30 cellular contexts compared by ENCODE assay signal in the genomic region with DNA sequence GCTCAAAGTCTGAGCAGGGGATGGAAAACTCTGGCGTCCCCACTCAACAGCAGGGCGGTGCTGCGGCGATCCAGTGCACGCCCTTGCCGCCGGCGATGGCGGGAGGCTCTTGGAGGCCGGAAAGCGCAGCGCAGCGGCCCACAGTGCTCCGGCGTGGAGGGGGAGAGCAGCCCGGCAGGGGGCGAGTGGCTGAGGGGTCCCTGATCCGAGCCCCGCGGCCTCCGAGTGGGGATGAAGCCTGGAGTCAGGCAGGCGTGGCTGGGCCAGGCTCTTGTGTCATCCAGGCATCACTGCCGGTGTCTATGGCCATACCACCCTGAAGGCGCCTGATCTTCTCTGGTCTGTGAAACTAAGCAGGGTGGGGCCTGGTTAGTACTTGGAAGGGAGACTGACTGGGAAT.
"Had no signal": no experiment of that assay in that cellular context is flagged by ENCODE, and none has a peak within 500 bp of the region (broad histone marks: within the 10 kb centered on the region; RNA-seq: fewer than 3 reads in every experiment).

No MANE protein-coding gene starts in this region.

- H3K9me3 Mint-ChIP-seq: stimulated activated naive CD8-positive, alpha-beta T cell treated with anti-CD3 and anti-CD28 coated beads, Interleukin-15, Interleukin-2, amounts not matched to agents 100 ng/mL and 50 ng/mL, for 24 hours had no signal

- H3K4me3 Mint-ChIP-seq: immature natural killer cell; mesothelial cell of epicardium; natural killer cell; nephron progenitor cell; neural progenitor cell; stimulated activated naive CD8-positive, alpha-beta T cell treated with anti-CD3 and anti-CD28 coated beads, Interleukin-15, Interleukin-2, amounts not matched to agents 100 ng/mL and 50 ng/mL, for 24 hours had no signal

- ATAC-seq: left colon, left lung, lower lobe of right lung, natural killer cell, pancreas, sciatic nerve, upper lobe of right lung had no signal

- H3K36me3 Mint-ChIP-seq: immature natural killer cell, natural killer cell had no signal

- H3K36me3 ChIP-seq: left lung, lower lobe of right lung, neural progenitor cell, pancreas, prostate gland, suprapubic skin, thoracic aorta, tibial artery, upper lobe of right lung had no signal

- H3K4me3 ChIP-seq: left lung, lower lobe of right lung, neural progenitor cell, pancreas, prostate gland, skin epidermis, suprapubic skin, thoracic aorta, tibial artery, upper lobe of right lung had no signal

- H3K27me3 ChIP-seq: left lung, neural progenitor cell, pancreas, suprapubic skin, tibial artery, upper lobe of right lung had no signal

- DNase-seq: hypothalamus; immature natural killer cell; kidney; left colon; left lung; lower lobe of right lung; mammary epithelial cell; mesenchymal stem cell; natural killer cell; nephron progenitor cell; pancreas; retina; right cardiac atrium; stimulated activated CD4-positive, alpha-beta T cell treated with anti-CD3 and anti-CD28 coated beads, Interleukin-12 subunit alpha, Interleukin-12 subunit beta, amount 100 ng/mL, for 4 hours; stimulated activated CD4-positive, alpha-beta T cell treated with anti-CD3 and anti-CD28 coated beads, Interleukin-15, amount 100 ng/mL, for 24 hours; stimulated activated CD4-positive, alpha-beta T cell treated with anti-CD3 and anti-CD28 coated beads, Interleukin-2, amount 100 ng/mL, for 24 hours; stimulated activated CD4-positive, alpha-beta T cell treated with anti-CD3 and anti-CD28 coated beads, Interleukin-4, amount 100 ng/mL, for 1 hour; tibial artery; trophoblast cell; upper lobe of right lung had no signal

- H3K4me1 Mint-ChIP-seq: immature natural killer cell, mesothelial cell of epicardium, natural killer cell, nephron progenitor cell, neural progenitor cell had no signal

- H3K27me3 Mint-ChIP-seq: naive B cell; stimulated activated naive B cell treated with anti-CD40 and anti-IgM and Interleukin-4, amounts not matched to agents 10 μg/mL and 1 μg/mL and 100 μg/mL, for 72 hours; stimulated activated naive CD8-positive, alpha-beta T cell treated with anti-CD3 and anti-CD28 coated beads, Interleukin-15, Interleukin-2, amounts not matched to agents 100 ng/mL and 50 ng/mL, for 24 hours had no signal

- H3K27ac Mint-ChIP-seq: immature natural killer cell; mesothelial cell of epicardium; natural killer cell; nephron progenitor cell; neural progenitor cell; stimulated activated naive B cell treated with anti-CD40 and anti-IgM and Interleukin-4, amounts not matched to agents 10 μg/mL and 1 μg/mL and 100 μg/mL, for 72 hours; stimulated activated naive CD8-positive, alpha-beta T cell treated with anti-CD3 and anti-CD28 coated beads, Interleukin-15, Interleukin-2, amounts not matched to agents 100 ng/mL and 50 ng/mL, for 24 hours had no signal
